ENCODE assay signal across 1 cellular context in the genomic region with DNA sequence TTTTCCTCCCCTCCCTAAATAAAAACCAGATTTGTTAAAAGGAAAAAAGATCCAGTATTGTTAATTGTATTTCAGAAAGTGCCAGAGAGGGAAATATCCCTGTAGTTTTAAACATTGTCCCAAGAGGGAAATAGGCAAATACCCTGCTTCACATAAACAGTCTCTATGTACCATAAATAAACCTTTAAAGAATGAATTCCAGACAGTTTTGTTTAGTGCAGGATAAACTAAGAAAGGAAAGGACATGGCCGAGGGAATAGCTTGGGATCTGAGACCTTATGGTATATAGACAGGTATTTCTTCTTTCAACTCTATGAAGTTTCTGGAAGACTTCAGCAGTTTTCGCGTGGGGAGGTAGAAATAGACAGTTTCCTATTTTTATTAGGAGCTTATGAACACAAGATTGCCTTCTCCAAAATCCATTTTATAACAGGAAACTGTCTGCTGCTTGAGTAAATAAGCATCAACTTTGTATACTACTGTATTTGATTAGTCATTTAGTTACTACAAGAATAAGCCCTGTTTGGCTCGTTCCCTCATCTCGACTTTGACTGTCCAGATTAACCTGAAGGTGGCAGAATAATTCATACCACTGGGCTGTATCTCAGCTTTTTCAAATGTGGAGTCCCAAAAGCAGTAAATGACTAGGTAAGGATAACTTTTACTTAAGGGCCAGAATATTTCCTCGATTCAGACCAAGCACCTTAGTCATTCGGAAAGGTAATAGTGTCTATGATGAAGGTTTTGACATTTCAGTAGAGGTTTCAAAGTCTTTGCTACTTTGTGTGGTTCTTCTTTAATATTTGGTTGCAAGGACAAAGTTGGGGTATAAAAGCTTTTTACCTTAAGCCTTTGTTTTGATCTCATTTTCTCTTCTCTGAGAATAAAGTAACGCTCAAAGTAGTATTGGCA.
A peak's percentile ranks its signal among the peaks of the same experiment; 100 is the strongest.
TF ChIP-seq lines count a peak whose summit lies in the region.

No MANE protein-coding gene starts in this region.

TF ChIP-seq in HepG2, 621 proteins besides CTCF, POLR2A, EP300 and RAD21 (continued from another document and continues in another):
- no peak for TF ChIP-seq ZNF101 (CRISPR knock-in tag; IDR thresholded peaks at IDR 0.05; ENCODE audit: borderline replicate concordance, low read depth)
- no peak for TF ChIP-seq REXO4 (CRISPR knock-in tag; IDR thresholded peaks at IDR 0.05; ENCODE audit: borderline replicate concordance)
- TF ChIP-seq KDM4B (CRISPR knock-in tag; IDR thresholded peaks at IDR 0.05), result no peak
- TF ChIP-seq SMYD3 (CRISPR knock-in tag; IDR thresholded peaks at IDR 0.05), result no peak
- TF ChIP-seq ZNF142 (CRISPR knock-in tag; IDR thresholded peaks at IDR 0.05), result no peak
- TF ChIP-seq RBFOX2 (IDR thresholded peaks at IDR 0.05; ENCODE audit: low read depth, low read length), result 0 out of 2 replicates have a peak, but pooled peaks have one; percentile 1
- TF ChIP-seq, protein P1, sequence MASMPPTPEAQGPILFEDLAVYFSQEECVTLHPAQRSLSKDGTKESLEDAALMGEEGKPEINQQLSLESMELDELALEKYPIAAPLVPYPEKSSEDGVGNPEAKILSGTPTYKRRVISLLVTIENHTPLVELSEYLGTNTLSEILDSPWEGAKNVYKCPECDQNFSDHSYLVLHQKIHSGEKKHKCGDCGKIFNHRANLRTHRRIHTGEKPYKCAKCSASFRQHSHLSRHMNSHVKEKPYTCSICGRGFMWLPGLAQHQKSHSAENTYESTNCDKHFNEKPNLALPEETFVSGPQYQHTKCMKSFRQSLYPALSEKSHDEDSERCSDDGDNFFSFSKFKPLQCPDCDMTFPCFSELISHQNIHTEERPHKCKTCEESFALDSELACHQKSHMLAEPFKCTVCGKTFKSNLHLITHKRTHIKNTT (CRISPR knock-in tag; IDR thresholded peaks at IDR 0.05), result no peak
- no peak for TF ChIP-seq DDIT3 (CRISPR knock-in tag; IDR thresholded peaks at IDR 0.05)
- no peak for TF ChIP-seq DPF2 (CRISPR knock-in tag; IDR thresholded peaks at IDR 0.05; ENCODE audit: borderline replicate concordance, low read depth)
- TF ChIP-seq ARID2 (CRISPR knock-in tag; IDR thresholded peaks at IDR 0.05; ENCODE audit: borderline replicate concordance), result no peak
- TF ChIP-seq ZNF3 (CRISPR knock-in tag; IDR thresholded peaks at IDR 0.05), result no peak
- TF ChIP-seq TEF (CRISPR knock-in tag; IDR thresholded peaks at IDR 0.05), result no peak
- no peak for TF ChIP-seq HDAC1 (CRISPR knock-in tag; IDR thresholded peaks at IDR 0.05)
- no peak for TF ChIP-seq ZNF17 (CRISPR knock-in tag; IDR thresholded peaks at IDR 0.05)
- no peak for TF ChIP-seq SMAD3 (CRISPR knock-in tag; IDR thresholded peaks at IDR 0.05)
- no peak for TF ChIP-seq ATF5 (CRISPR knock-in tag; IDR thresholded peaks at IDR 0.05; ENCODE audit: low read depth)
- TF ChIP-seq, protein P2, sequence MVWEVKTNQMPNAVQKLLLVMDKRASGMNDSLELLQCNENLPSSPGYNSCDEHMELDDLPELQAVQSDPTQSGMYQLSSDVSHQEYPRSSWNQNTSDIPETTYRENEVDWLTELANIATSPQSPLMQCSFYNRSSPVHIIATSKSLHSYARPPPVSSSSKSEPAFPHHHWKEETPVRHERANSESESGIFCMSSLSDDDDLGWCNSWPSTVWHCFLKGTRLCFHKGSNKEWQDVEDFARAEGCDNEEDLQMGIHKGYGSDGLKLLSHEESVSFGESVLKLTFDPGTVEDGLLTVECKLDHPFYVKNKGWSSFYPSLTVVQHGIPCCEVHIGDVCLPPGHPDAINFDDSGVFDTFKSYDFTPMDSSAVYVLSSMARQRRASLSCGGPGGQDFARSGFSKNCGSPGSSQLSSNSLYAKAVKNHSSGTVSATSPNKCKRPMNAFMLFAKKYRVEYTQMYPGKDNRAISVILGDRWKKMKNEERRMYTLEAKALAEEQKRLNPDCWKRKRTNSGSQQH (CRISPR knock-in tag; IDR thresholded peaks at IDR 0.05; ENCODE audit: low read depth), result no peak
- no peak for TF ChIP-seq PAX8 (CRISPR knock-in tag; IDR thresholded peaks at IDR 0.05; ENCODE audit: borderline replicate concordance)
- TF ChIP-seq, protein P3, sequence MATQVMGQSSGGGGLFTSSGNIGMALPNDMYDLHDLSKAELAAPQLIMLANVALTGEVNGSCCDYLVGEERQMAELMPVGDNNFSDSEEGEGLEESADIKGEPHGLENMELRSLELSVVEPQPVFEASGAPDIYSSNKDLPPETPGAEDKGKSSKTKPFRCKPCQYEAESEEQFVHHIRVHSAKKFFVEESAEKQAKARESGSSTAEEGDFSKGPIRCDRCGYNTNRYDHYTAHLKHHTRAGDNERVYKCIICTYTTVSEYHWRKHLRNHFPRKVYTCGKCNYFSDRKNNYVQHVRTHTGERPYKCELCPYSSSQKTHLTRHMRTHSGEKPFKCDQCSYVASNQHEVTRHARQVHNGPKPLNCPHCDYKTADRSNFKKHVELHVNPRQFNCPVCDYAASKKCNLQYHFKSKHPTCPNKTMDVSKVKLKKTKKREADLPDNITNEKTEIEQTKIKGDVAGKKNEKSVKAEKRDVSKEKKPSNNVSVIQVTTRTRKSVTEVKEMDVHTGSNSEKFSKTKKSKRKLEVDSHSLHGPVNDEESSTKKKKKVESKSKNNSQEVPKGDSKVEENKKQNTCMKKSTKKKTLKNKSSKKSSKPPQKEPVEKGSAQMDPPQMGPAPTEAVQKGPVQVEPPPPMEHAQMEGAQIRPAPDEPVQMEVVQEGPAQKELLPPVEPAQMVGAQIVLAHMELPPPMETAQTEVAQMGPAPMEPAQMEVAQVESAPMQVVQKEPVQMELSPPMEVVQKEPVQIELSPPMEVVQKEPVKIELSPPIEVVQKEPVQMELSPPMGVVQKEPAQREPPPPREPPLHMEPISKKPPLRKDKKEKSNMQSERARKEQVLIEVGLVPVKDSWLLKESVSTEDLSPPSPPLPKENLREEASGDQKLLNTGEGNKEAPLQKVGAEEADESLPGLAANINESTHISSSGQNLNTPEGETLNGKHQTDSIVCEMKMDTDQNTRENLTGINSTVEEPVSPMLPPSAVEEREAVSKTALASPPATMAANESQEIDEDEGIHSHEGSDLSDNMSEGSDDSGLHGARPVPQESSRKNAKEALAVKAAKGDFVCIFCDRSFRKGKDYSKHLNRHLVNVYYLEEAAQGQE (IDR thresholded peaks at IDR 0.05; ENCODE audit: borderline replicate concordance in 1 of 2, low read depth in 1 of 2, low read length in 2 of 2), result no peak
- TF ChIP-seq, protein P4, sequence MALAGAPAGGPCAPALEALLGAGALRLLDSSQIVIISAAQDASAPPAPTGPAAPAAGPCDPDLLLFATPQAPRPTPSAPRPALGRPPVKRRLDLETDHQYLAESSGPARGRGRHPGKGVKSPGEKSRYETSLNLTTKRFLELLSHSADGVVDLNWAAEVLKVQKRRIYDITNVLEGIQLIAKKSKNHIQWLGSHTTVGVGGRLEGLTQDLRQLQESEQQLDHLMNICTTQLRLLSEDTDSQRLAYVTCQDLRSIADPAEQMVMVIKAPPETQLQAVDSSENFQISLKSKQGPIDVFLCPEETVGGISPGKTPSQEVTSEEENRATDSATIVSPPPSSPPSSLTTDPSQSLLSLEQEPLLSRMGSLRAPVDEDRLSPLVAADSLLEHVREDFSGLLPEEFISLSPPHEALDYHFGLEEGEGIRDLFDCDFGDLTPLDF (CRISPR knock-in tag; IDR thresholded peaks at IDR 0.05), result no peak
- TF ChIP-seq ZBTB42 (CRISPR knock-in tag; IDR thresholded peaks at IDR 0.05), result no peak
- no peak for TF ChIP-seq ZNF224 (CRISPR knock-in tag; IDR thresholded peaks at IDR 0.05)
- TF ChIP-seq ZNF484 (CRISPR knock-in tag; IDR thresholded peaks at IDR 0.05; ENCODE audit: borderline replicate concordance, low read depth), result no peak
- TF ChIP-seq NR2C2 (CRISPR knock-in tag; IDR thresholded peaks at IDR 0.05; ENCODE audit: borderline replicate concordance), result no peak
- TF ChIP-seq TBX2 (CRISPR knock-in tag; IDR thresholded peaks at IDR 0.05; ENCODE audit: borderline replicate concordance), result no peak
- no peak for TF ChIP-seq SOX5 (CRISPR knock-in tag; IDR thresholded peaks at IDR 0.05; ENCODE audit: borderline replicate concordance)
- no peak for TF ChIP-seq CREB1 (IDR thresholded peaks at IDR 0.05)
- 0 out of 2 replicates have a peak, but pooled peaks have one; percentile 11 for TF ChIP-seq CREB1 (CRISPR knock-in tag; IDR thresholded peaks at IDR 0.05)
- TF ChIP-seq, protein P5, sequence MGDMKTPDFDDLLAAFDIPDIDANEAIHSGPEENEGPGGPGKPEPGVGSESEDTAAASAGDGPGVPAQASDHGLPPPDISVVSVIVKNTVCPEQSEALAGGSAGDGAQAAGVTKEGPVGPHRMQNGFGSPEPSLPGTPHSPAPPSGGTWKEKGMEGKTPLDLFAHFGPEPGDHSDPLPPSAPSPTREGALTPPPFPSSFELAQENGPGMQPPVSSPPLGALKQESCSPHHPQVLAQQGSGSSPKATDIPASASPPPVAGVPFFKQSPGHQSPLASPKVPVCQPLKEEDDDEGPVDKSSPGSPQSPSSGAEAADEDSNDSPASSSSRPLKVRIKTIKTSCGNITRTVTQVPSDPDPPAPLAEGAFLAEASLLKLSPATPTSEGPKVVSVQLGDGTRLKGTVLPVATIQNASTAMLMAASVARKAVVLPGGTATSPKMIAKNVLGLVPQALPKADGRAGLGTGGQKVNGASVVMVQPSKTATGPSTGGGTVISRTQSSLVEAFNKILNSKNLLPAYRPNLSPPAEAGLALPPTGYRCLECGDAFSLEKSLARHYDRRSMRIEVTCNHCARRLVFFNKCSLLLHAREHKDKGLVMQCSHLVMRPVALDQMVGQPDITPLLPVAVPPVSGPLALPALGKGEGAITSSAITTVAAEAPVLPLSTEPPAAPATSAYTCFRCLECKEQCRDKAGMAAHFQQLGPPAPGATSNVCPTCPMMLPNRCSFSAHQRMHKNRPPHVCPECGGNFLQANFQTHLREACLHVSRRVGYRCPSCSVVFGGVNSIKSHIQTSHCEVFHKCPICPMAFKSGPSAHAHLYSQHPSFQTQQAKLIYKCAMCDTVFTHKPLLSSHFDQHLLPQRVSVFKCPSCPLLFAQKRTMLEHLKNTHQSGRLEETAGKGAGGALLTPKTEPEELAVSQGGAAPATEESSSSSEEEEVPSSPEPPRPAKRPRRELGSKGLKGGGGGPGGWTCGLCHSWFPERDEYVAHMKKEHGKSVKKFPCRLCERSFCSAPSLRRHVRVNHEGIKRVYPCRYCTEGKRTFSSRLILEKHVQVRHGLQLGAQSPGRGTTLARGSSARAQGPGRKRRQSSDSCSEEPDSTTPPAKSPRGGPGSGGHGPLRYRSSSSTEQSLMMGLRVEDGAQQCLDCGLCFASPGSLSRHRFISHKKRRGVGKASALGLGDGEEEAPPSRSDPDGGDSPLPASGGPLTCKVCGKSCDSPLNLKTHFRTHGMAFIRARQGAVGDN (CRISPR knock-in tag; IDR thresholded peaks at IDR 0.05), result no peak
- TF ChIP-seq ZNF766 (CRISPR knock-in tag; IDR thresholded peaks at IDR 0.05; ENCODE audit: borderline replicate concordance), result no peak
- no peak; the same call in 1 of the 2 replicates for TF ChIP-seq NFE2L2 (IDR thresholded peaks at IDR 0.05; ENCODE audit: low read length)
- TF ChIP-seq SPEN (CRISPR knock-in tag; IDR thresholded peaks at IDR 0.05; ENCODE audit: low read depth), result no peak
- no peak for TF ChIP-seq PLRG1 (conservative IDR thresholded peaks at IDR 0.05)
- TF ChIP-seq, protein P6, sequence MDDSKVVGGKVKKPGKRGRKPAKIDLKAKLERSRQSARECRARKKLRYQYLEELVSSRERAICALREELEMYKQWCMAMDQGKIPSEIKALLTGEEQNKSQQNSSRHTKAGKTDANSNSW (CRISPR knock-in tag; IDR thresholded peaks at IDR 0.05; ENCODE audit: borderline replicate concordance), result no peak
- no peak for TF ChIP-seq ZNF331 (CRISPR knock-in tag; IDR thresholded peaks at IDR 0.05)
